ENCODE assay signal across 18 cellular contexts in the genomic region with DNA sequence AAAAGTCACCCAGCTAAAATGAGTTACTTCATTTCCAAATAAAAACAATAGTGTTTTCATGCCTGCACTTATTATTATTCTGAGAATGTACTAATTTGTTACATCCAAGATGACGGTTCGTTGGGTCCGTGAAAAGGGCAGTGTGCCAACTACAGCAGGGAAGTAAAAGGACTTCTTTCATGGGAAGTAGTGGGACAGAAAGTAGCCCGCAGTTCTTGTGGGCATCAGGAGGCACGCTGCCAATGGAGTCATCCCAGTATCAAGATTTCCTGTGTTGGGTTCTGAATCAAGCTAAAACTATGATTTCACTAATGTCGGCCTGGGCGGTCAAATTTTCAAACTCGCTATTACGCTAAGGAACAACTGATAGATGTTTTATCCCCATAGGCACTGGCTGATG.
DNase-seq lines count a peak whose midpoint lies in the region; FAIRE-seq and TF ChIP-seq lines count a peak whose summit lies in the region.
"Had no signal": no experiment of that assay in that cellular context is flagged by ENCODE, and none has a peak within 500 bp of the region (broad histone marks: within the 10 kb centered on the region; RNA-seq: fewer than 3 reads in every experiment).

No MANE protein-coding gene starts in this region.

- no peaks in the 10 kb centered on the region for H4K20me1 ChIP-seq in astrocyte (ENCODE audit: insufficient read depth, low read length)

- H3K4me2 ChIP-seq in astrocyte (ENCODE audit: low read length): peak overlapping the region; percentile 81

- H3K9me3 Mint-ChIP-seq in astrocyte (ENCODE audit: unreplicated experiment): no peaks in the 10 kb centered on the region
- peaks cover 2% of the 10 kb centered on the region for H3K9me3 Mint-ChIP-seq in activated naive CD8-positive, alpha-beta T cell treated with anti-CD3 and anti-CD28 coated beads for 36 hours

- no peak overlapping the region for H3K27ac Mint-ChIP-seq in astrocyte (ENCODE audit: unreplicated experiment)
- no peak overlapping the region for H3K27ac Mint-ChIP-seq in activated naive CD8-positive, alpha-beta T cell treated with anti-CD3 and anti-CD28 coated beads for 36 hours
- H3K27ac Mint-ChIP-seq: activated naive CD4-positive, alpha-beta T cell treated with anti-CD3 and anti-CD28 coated beads, Interleukin-2, amount 10 ng/mL, durations not matched to agents 7 days and 5 days had no signal

- no peak overlapping the region for H3K4me3 Mint-ChIP-seq in astrocyte (ENCODE audit: unreplicated experiment)
- no peak overlapping the region for H3K4me3 Mint-ChIP-seq in activated naive CD8-positive, alpha-beta T cell treated with anti-CD3 and anti-CD28 coated beads for 36 hours
- H3K4me3 Mint-ChIP-seq: activated naive CD4-positive, alpha-beta T cell treated with anti-CD3 and anti-CD28 coated beads, Interleukin-2, amount 10 ng/mL, durations not matched to agents 7 days and 5 days had no signal

- intact Hi-C loops in head of caudate nucleus (cut with DNase I): loop anchor here (5.0 kb wide), 2 partner anchors 105 to 245 kb away; no protein-coding TSS in a partner anchor
- intact Hi-C loops in colonic mucosa (cut with DNase I): no loop called here

- FAIRE-seq in astrocyte (lab: Jason Lieb, UNC): no peak

- H3K4me3 ChIP-seq in astrocyte (ENCODE audit: insufficient read depth, low read depth, low read length) (peak overlapping the region; percentile 37), colonic mucosa (no peak overlapping the region)
- H3K4me3 ChIP-seq: GM23248 had no signal

- no peak overlapping the region for H3K27ac ChIP-seq in astrocyte (ENCODE audit: low read depth, low read length)
- H3K27ac ChIP-seq in substantia nigra (ENCODE audit: low read depth, low read length, poor library complexity, severe bottlenecking): peak overlapping the region; percentile 92
- H3K27ac ChIP-seq in colonic mucosa: no peak overlapping the region
- H3K27ac ChIP-seq: GM23248, HL-60 had no signal

- H3K9ac ChIP-seq in astrocyte (ENCODE audit: low read length): peak overlapping the region; percentile 12
- H3K9ac ChIP-seq in colonic mucosa (ENCODE audit: low read depth in 2 of 2, low read length in 2 of 2): no peak overlapping the region
- H3K9ac ChIP-seq: GM23248 had no signal

- no peak for TF ChIP-seq CTCF in astrocyte (IDR thresholded peaks at IDR 0.05; ENCODE audit: insufficient read depth, low read depth, low read length)
- no peak for TF ChIP-seq CTCF in colonic mucosa (IDR thresholded peaks at IDR 0.05)

- no peaks in the 10 kb centered on the region for H3K27me3 ChIP-seq in astrocyte (ENCODE audit: insufficient read depth, low read length)
- no peaks in the 10 kb centered on the region for H3K27me3 ChIP-seq in colonic mucosa

- peak overlapping the region; percentile 61 for H2AFZ ChIP-seq in astrocyte (ENCODE audit: low read depth, low read length)
- H2AFZ ChIP-seq: GM23248 had no signal

- H3K36me3 Mint-ChIP-seq in astrocyte (ENCODE audit: low read depth, unreplicated experiment): no peaks in the 10 kb centered on the region
- no peaks in the 10 kb centered on the region for H3K36me3 Mint-ChIP-seq in activated naive CD8-positive, alpha-beta T cell treated with anti-CD3 and anti-CD28 coated beads for 36 hours
- H3K36me3 Mint-ChIP-seq: activated naive CD4-positive, alpha-beta T cell treated with anti-CD3 and anti-CD28 coated beads, Interleukin-2, amount 10 ng/mL, durations not matched to agents 7 days and 5 days had no signal

- DNase-seq in M059J (ENCODE audit: low read depth) (peak; percentile 51), astrocyte (ENCODE audit: low read depth) (peak; percentile 69), head of caudate nucleus (peak; percentile 78 to 99 (median 93)), substantia nigra (lab: John Stamatoyannopoulos, UW) (peak in 48 of 49 donors; percentile 38 to 96 (median 84)), SIG-M5 (lab: John Stamatoyannopoulos, UW) (no peak), colonic mucosa (no peak)
- no peak for DNase-seq in activated naive CD8-positive, alpha-beta T cell treated with anti-CD3 and anti-CD28 coated beads for 36 hours
- DNase-seq: activated CD4-positive, alpha-beta T cell treated with anti-CD3 and anti-CD28 coated beads, Interleukin-2, amount 50 U/mL, for 48 hours; activated naive CD4-positive, alpha-beta T cell treated with anti-CD3 and anti-CD28 coated beads, Interleukin-2, amount 10 ng/mL, durations not matched to agents 7 days and 5 days; activated T-cell treated with anti-CD3 and anti-CD28 coated beads, Interleukin-2, amount 50 U/mL, for 1 hour; effector CD8-positive, alpha-beta T cell; GM23248; NCI-H1092; NCI-H2171; stimulated activated CD4-positive, alpha-beta T cell treated with anti-CD3 and anti-CD28 coated beads, Interleukin-4, amount 100 ng/mL, for 4 hours; stimulated activated CD8-positive, alpha-beta memory T cell treated with anti-CD3 and anti-CD28 coated beads, Interleukin-4, amount 100 ng/mL, for 48 hours; SW 1271 had no signal

- H3K9me3 ChIP-seq in astrocyte (ENCODE audit: insufficient read depth, low read depth, low read length) (no peaks in the 10 kb centered on the region), colonic mucosa (no peaks in the 10 kb centered on the region)

- H3K27me3 Mint-ChIP-seq in astrocyte (ENCODE audit: low read depth, unreplicated experiment): no peaks in the 10 kb centered on the region
- H3K27me3 Mint-ChIP-seq in activated naive CD8-positive, alpha-beta T cell treated with anti-CD3 and anti-CD28 coated beads for 36 hours: no peaks in the 10 kb centered on the region
- H3K27me3 Mint-ChIP-seq: activated naive CD4-positive, alpha-beta T cell treated with anti-CD3 and anti-CD28 coated beads, Interleukin-2, amount 10 ng/mL, durations not matched to agents 7 days and 5 days had no signal

- peaks cover 18% of the 10 kb centered on the region for H3K4me1 Mint-ChIP-seq in astrocyte (ENCODE audit: low read depth, unreplicated experiment)
- H3K4me1 Mint-ChIP-seq in activated naive CD8-positive, alpha-beta T cell treated with anti-CD3 and anti-CD28 coated beads for 36 hours: no peaks in the 10 kb centered on the region
- H3K4me1 Mint-ChIP-seq: activated naive CD4-positive, alpha-beta T cell treated with anti-CD3 and anti-CD28 coated beads, Interleukin-2, amount 10 ng/mL, durations not matched to agents 7 days and 5 days had no signal

- H3K36me3 ChIP-seq in astrocyte (ENCODE audit: insufficient read depth, low read length) (no peaks in the 10 kb centered on the region), colonic mucosa (no peaks in the 10 kb centered on the region)

- H3K4me1 ChIP-seq in astrocyte (ENCODE audit: insufficient read depth, low read length) (peaks cover 4% of the 10 kb centered on the region), colonic mucosa (no peaks in the 10 kb centered on the region)

- H3K79me2 ChIP-seq in astrocyte (ENCODE audit: insufficient read depth, low read length): no peaks in the 10 kb centered on the region

Comparison
In these comparisons a context has a peak if more than half of its experiments do, and no peak if none do; other contexts are left out.
1. DNase-seq: peak in M059J (single experiment), astrocyte (single experiment), head of caudate nucleus (42 of 42) and substantia nigra (48 of 49); none in SIG-M5 (single experiment), colonic mucosa (single experiment) and activated naive CD8-positive, alpha-beta T cell treated with anti-CD3 and anti-CD28 coated beads for 36 hours (single experiment).